In the genomic region with DNA sequence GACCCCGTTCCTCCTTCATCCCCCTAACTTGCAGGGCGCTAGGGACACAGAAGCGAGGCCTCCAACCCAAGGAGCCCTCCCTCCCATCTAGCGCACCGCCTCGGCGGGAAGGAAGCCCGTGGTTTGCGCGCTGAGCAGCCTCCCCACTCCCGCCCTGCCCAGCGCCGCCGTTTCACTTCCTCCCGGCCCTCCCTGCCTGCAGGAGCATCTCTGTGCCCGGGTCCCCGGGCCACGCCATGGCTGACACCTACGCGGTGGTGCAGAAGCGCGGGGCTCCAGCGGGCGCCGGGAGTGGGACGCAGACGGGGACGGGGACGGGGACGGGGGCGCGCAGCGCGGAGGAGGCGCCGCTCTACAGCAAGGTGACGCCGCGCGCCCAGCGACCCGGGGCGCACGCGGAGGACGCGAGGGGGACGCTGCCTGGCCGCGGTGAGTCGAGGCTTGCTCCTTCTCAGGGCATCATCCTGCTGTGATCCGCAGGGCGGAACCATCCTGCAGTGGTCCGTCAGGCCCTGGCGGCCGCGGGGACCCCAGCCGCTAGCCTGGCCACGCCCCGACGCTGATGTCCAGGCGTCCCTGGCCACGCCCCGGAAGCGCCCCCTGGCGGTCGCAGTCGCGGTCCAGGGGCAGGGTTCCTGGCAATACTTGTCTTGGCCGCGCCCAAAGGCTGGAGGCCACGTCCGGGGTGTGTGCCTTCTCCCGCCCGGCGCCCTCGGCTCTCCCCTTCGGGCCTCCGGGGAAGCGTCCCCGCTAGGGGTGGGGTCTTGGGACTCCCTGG, we compare ENCODE assay signal across 2 cellular contexts.
TF ChIP-seq lines count a peak whose summit lies in the region.

No MANE protein-coding gene starts in this region.

TF ChIP-seq in GM12891, 5 proteins besides CTCF, POLR2A, EP300 and RAD21:
- TF ChIP-seq POLR2AphosphoS5 (IDR thresholded peaks at IDR 0.05; ENCODE audit: low read depth, low read length) (peak; percentile 60; the same call in 1 of the 2 replicates), POU2F2 (IDR thresholded peaks at IDR 0.05; ENCODE audit: low read depth, low read length) (no peak; the same call in 1 of the 2 replicates), PAX5 (IDR thresholded peaks at IDR 0.05; ENCODE audit: insufficient read depth, low read length, severe bottlenecking) (no peak), TAF1 (IDR thresholded peaks at IDR 0.05; ENCODE audit: low read depth, low read length) (peak; percentile 69; the same call in 1 of the 2 replicates), SPI1 (IDR thresholded peaks at IDR 0.05; ENCODE audit: low read depth, low read length) (peak; percentile 92)
TF ChIP-seq in GM12891: peak in this region for 3.

TF ChIP-seq in K562, 482 proteins besides CTCF, POLR2A, EP300 and RAD21 (continues in another document):
- TF ChIP-seq EP400 (IDR thresholded peaks at IDR 0.05) (peak; percentile 86), KDM2B (CRISPR knock-in tag; IDR thresholded peaks at IDR 0.05) (no peak), XRCC5 (IDR thresholded peaks at IDR 0.05; ENCODE audit: low read depth, low read length) (peak; percentile 89), ZNF253 (CRISPR knock-in tag; conservative IDR thresholded peaks at IDR 0.05) (no peak), THRAP3 (IDR thresholded peaks at IDR 0.05; ENCODE audit: borderline replicate concordance) (no peak), CBX5 (IDR thresholded peaks at IDR 0.05; ENCODE audit: borderline replicate concordance, low read depth) (0 out of 2 replicates have a peak, but pooled peaks have one; percentile 28), PHF8 (IDR thresholded peaks at IDR 0.05; ENCODE audit: borderline replicate concordance, low read length) (peak; percentile 93; the same call in 1 of the 2 replicates), SREBF2 (CRISPR knock-in tag; IDR thresholded peaks at IDR 0.05) (no peak), ZSCAN32 (CRISPR knock-in tag; IDR thresholded peaks at IDR 0.05) (no peak), EGR1 (conservative IDR thresholded peaks at IDR 0.05) (peak; percentile 62; the same call in 1 of the 2 replicates), MYBL2 (IDR thresholded peaks at IDR 0.05; ENCODE audit: low read depth) (no peak), MYBL2 (CRISPR knock-in tag; IDR thresholded peaks at IDR 0.05; ENCODE audit: borderline replicate concordance) (no peak), STAT5A (IDR thresholded peaks at IDR 0.05; ENCODE audit: borderline replicate concordance, low read length) (no peak; the same call in 1 of the 2 replicates), HDAC8 (tag; IDR thresholded peaks at IDR 0.05) (peak; percentile 60; the same call in 1 of the 2 replicates), ZZZ3 (IDR thresholded peaks at IDR 0.05) (no peak), TBP (optimal IDR thresholded peaks at IDR 0.05; ENCODE audit: low read depth, low read length) (peak; percentile 79), DNMT1 (IDR thresholded peaks at IDR 0.05) (no peak), ZNF354B (CRISPR knock-in tag; IDR thresholded peaks at IDR 0.05) (no peak), ZNF766 (CRISPR knock-in tag; conservative IDR thresholded peaks at IDR 0.05) (peak; percentile 73), HNRNPUL1 (IDR thresholded peaks at IDR 0.05; ENCODE audit: low read length) (no peak), PCBP2 (IDR thresholded peaks at IDR 0.05; ENCODE audit: low read depth, low read length, poor library complexity, severe bottlenecking) (no peak), CBX3 (IDR thresholded peaks at IDR 0.05; ENCODE audit: borderline replicate concordance in 1 of 2, low read length in 2 of 2) (0 out of 3 replicates have a peak, but pooled peaks of 1 of the 2 experiments have one; percentile 60), STAT5B (CRISPR knock-in tag; IDR thresholded peaks at IDR 0.05) (no peak), L3MBTL2 (IDR thresholded peaks at IDR 0.05) (peak; percentile 81), SNIP1 (IDR thresholded peaks at IDR 0.05; ENCODE audit: low read depth) (no peak), HNRNPLL (IDR thresholded peaks at IDR 0.05; ENCODE audit: low read depth, low read length, poor library complexity, severe bottlenecking) (no peak), MAZ (CRISPR knock-in tag; conservative IDR thresholded peaks at IDR 0.05 in 1 of 2, IDR thresholded peaks at IDR 0.05 in 1 of 2) (peak; percentile 83 to 86)
- TF ChIP-seq, protein P1, sequence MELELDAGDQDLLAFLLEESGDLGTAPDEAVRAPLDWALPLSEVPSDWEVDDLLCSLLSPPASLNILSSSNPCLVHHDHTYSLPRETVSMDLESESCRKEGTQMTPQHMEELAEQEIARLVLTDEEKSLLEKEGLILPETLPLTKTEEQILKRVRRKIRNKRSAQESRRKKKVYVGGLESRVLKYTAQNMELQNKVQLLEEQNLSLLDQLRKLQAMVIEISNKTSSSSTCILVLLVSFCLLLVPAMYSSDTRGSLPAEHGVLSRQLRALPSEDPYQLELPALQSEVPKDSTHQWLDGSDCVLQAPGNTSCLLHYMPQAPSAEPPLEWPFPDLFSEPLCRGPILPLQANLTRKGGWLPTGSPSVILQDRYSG (tag; conservative IDR thresholded peaks at IDR 0.05; ENCODE audit: low read depth) = no peak
- TF ChIP-seq, protein P2, sequence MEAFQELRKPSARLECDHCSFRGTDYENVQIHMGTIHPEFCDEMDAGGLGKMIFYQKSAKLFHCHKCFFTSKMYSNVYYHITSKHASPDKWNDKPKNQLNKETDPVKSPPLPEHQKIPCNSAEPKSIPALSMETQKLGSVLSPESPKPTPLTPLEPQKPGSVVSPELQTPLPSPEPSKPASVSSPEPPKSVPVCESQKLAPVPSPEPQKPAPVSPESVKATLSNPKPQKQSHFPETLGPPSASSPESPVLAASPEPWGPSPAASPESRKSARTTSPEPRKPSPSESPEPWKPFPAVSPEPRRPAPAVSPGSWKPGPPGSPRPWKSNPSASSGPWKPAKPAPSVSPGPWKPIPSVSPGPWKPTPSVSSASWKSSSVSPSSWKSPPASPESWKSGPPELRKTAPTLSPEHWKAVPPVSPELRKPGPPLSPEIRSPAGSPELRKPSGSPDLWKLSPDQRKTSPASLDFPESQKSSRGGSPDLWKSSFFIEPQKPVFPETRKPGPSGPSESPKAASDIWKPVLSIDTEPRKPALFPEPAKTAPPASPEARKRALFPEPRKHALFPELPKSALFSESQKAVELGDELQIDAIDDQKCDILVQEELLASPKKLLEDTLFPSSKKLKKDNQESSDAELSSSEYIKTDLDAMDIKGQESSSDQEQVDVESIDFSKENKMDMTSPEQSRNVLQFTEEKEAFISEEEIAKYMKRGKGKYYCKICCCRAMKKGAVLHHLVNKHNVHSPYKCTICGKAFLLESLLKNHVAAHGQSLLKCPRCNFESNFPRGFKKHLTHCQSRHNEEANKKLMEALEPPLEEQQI (IDR thresholded peaks at IDR 0.05) = no peak
- TF ChIP-seq, protein P3, sequence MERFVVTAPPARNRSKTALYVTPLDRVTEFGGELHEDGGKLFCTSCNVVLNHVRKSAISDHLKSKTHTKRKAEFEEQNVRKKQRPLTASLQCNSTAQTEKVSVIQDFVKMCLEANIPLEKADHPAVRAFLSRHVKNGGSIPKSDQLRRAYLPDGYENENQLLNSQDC (CRISPR knock-in tag; IDR thresholded peaks at IDR 0.05) = no peak
- TF ChIP-seq, protein P4, sequence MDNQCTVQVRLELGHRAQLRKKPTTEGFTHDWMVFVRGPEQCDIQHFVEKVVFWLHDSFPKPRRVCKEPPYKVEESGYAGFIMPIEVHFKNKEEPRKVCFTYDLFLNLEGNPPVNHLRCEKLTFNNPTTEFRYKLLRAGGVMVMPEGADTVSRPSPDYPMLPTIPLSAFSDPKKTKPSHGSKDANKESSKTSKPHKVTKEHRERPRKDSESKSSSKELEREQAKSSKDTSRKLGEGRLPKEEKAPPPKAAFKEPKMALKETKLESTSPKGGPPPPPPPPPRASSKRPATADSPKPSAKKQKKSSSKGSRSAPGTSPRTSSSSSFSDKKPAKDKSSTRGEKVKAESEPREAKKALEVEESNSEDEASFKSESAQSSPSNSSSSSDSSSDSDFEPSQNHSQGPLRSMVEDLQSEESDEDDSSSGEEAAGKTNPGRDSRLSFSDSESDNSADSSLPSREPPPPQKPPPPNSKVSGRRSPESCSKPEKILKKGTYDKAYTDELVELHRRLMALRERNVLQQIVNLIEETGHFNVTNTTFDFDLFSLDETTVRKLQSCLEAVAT (IDR thresholded peaks at IDR 0.05) = peak in 1 of 2 experiments; percentile 14; a peak in 1 of 4 replicates
- TF ChIP-seq, protein P5, sequence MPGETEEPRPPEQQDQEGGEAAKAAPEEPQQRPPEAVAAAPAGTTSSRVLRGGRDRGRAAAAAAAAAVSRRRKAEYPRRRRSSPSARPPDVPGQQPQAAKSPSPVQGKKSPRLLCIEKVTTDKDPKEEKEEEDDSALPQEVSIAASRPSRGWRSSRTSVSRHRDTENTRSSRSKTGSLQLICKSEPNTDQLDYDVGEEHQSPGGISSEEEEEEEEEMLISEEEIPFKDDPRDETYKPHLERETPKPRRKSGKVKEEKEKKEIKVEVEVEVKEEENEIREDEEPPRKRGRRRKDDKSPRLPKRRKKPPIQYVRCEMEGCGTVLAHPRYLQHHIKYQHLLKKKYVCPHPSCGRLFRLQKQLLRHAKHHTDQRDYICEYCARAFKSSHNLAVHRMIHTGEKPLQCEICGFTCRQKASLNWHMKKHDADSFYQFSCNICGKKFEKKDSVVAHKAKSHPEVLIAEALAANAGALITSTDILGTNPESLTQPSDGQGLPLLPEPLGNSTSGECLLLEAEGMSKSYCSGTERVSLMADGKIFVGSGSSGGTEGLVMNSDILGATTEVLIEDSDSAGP (CRISPR knock-in tag; IDR thresholded peaks at IDR 0.05) = 0 out of 2 replicates have a peak, but pooled peaks have one; percentile 7
- TF ChIP-seq, protein P6, sequence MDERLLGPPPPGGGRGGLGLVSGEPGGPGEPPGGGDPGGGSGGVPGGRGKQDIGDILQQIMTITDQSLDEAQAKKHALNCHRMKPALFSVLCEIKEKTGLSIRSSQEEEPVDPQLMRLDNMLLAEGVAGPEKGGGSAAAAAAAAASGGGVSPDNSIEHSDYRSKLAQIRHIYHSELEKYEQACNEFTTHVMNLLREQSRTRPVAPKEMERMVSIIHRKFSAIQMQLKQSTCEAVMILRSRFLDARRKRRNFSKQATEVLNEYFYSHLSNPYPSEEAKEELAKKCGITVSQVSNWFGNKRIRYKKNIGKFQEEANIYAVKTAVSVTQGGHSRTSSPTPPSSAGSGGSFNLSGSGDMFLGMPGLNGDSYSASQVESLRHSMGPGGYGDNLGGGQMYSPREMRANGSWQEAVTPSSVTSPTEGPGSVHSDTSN (CRISPR knock-in tag; IDR thresholded peaks at IDR 0.05; ENCODE audit: low read depth) = no peak
- TF ChIP-seq, protein P6 (tag; conservative IDR thresholded peaks at IDR 0.05; ENCODE audit: low read depth) = no peak
- TF ChIP-seq, protein P7, sequence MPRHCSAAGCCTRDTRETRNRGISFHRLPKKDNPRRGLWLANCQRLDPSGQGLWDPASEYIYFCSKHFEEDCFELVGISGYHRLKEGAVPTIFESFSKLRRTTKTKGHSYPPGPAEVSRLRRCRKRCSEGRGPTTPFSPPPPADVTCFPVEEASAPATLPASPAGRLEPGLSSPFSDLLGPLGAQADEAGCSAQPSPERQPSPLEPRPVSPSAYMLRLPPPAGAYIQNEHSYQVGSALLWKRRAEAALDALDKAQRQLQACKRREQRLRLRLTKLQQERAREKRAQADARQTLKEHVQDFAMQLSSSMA (CRISPR knock-in tag; IDR thresholded peaks at IDR 0.05) = no peak
- TF ChIP-seq, protein P8, sequence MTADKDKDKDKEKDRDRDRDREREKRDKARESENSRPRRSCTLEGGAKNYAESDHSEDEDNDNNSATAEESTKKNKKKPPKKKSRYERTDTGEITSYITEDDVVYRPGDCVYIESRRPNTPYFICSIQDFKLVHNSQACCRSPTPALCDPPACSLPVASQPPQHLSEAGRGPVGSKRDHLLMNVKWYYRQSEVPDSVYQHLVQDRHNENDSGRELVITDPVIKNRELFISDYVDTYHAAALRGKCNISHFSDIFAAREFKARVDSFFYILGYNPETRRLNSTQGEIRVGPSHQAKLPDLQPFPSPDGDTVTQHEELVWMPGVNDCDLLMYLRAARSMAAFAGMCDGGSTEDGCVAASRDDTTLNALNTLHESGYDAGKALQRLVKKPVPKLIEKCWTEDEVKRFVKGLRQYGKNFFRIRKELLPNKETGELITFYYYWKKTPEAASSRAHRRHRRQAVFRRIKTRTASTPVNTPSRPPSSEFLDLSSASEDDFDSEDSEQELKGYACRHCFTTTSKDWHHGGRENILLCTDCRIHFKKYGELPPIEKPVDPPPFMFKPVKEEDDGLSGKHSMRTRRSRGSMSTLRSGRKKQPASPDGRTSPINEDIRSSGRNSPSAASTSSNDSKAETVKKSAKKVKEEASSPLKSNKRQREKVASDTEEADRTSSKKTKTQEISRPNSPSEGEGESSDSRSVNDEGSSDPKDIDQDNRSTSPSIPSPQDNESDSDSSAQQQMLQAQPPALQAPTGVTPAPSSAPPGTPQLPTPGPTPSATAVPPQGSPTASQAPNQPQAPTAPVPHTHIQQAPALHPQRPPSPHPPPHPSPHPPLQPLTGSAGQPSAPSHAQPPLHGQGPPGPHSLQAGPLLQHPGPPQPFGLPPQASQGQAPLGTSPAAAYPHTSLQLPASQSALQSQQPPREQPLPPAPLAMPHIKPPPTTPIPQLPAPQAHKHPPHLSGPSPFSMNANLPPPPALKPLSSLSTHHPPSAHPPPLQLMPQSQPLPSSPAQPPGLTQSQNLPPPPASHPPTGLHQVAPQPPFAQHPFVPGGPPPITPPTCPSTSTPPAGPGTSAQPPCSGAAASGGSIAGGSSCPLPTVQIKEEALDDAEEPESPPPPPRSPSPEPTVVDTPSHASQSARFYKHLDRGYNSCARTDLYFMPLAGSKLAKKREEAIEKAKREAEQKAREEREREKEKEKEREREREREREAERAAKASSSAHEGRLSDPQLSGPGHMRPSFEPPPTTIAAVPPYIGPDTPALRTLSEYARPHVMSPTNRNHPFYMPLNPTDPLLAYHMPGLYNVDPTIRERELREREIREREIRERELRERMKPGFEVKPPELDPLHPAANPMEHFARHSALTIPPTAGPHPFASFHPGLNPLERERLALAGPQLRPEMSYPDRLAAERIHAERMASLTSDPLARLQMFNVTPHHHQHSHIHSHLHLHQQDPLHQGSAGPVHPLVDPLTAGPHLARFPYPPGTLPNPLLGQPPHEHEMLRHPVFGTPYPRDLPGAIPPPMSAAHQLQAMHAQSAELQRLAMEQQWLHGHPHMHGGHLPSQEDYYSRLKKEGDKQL (CRISPR knock-in tag; IDR thresholded peaks at IDR 0.05; ENCODE audit: borderline replicate concordance) = no peak
- TF ChIP-seq, protein P9, sequence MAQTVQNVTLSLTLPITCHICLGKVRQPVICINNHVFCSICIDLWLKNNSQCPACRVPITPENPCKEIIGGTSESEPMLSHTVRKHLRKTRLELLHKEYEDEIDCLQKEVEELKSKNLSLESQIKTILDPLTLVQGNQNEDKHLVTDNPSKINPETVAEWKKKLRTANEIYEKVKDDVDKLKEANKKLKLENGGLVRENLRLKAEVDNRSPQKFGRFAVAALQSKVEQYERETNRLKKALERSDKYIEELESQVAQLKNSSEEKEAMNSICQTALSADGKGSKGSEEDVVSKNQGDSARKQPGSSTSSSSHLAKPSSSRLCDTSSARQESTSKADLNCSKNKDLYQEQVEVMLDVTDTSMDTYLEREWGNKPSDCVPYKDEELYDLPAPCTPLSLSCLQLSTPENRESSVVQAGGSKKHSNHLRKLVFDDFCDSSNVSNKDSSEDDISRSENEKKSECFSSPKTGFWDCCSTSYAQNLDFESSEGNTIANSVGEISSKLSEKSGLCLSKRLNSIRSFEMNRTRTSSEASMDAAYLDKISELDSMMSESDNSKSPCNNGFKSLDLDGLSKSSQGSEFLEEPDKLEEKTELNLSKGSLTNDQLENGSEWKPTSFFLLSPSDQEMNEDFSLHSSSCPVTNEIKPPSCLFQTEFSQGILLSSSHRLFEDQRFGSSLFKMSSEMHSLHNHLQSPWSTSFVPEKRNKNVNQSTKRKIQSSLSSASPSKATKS (CRISPR knock-in tag; IDR thresholded peaks at IDR 0.05) = no peak
